ENCODE assay signal across 1 cellular context in the genomic region with DNA sequence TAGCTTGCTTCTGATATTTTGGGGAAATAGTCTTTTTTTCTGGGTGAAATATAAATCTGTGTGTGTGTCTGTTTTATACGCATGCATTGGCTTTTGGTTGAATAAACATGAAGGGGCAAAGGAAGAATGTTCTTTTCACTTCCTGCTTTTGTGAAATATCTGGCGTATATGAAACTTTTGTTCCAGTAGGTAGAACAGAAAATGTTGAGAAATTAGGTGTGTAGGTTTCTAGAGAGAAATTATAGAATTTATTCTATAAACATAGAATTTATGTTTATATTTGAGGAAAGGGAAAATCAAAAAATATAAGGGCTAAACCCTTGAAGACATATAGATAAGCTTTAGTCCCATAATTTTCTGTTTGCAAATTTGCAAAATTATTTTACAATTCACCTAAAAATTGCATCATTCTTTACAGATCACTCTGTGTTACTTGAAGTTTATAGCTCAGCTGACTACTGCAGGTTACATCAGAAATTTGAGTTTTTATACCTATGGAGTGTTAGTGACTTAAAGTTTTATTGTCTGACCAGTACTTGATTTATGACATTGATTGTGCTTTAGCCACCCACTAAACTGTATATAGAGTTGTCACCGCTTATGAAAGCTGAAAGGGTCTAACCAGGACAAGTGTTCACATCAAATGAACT.
TF ChIP-seq lines count a peak whose summit lies in the region.

No MANE protein-coding gene starts in this region.

TF ChIP-seq in K562, 482 proteins besides CTCF, POLR2A, EP300 and RAD21 (continued from another document):
- TF ChIP-seq, protein P1, sequence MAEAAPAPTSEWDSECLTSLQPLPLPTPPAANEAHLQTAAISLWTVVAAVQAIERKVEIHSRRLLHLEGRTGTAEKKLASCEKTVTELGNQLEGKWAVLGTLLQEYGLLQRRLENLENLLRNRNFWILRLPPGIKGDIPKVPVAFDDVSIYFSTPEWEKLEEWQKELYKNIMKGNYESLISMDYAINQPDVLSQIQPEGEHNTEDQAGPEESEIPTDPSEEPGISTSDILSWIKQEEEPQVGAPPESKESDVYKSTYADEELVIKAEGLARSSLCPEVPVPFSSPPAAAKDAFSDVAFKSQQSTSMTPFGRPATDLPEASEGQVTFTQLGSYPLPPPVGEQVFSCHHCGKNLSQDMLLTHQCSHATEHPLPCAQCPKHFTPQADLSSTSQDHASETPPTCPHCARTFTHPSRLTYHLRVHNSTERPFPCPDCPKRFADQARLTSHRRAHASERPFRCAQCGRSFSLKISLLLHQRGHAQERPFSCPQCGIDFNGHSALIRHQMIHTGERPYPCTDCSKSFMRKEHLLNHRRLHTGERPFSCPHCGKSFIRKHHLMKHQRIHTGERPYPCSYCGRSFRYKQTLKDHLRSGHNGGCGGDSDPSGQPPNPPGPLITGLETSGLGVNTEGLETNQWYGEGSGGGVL (CRISPR knock-in tag; IDR thresholded peaks at IDR 0.05): no peak
- no peak for TF ChIP-seq FOXA1 (IDR thresholded peaks at IDR 0.05; ENCODE audit: borderline replicate concordance)
- TF ChIP-seq, protein P2, sequence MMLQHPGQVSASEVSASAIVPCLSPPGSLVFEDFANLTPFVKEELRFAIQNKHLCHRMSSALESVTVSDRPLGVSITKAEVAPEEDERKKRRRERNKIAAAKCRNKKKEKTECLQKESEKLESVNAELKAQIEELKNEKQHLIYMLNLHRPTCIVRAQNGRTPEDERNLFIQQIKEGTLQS (IDR thresholded peaks at IDR 0.05): peak; percentile 40; the same call in 1 of the 2 replicates
- TF ChIP-seq, protein P2 (CRISPR knock-in tag; conservative IDR thresholded peaks at IDR 0.05): no peak
- no peak for TF ChIP-seq NCOR1 (IDR thresholded peaks at IDR 0.05)
- no peak for TF ChIP-seq TCF7L2 (IDR thresholded peaks at IDR 0.05; ENCODE audit: low read depth, low read length)
- TF ChIP-seq CCNT2 (IDR thresholded peaks at IDR 0.05; ENCODE audit: borderline replicate concordance, extremely low read depth, insufficient read length, low read depth, low read length): no peak
- TF ChIP-seq MAZ (CRISPR knock-in tag; conservative IDR thresholded peaks at IDR 0.05 in 1 of 2, IDR thresholded peaks at IDR 0.05 in 1 of 2): no peak
- no peak for TF ChIP-seq TAF1 (IDR thresholded peaks at IDR 0.05; ENCODE audit: control insufficient read depth, extremely low read depth, insufficient read depth, low read length, severe bottlenecking)
- TF ChIP-seq, protein P3, sequence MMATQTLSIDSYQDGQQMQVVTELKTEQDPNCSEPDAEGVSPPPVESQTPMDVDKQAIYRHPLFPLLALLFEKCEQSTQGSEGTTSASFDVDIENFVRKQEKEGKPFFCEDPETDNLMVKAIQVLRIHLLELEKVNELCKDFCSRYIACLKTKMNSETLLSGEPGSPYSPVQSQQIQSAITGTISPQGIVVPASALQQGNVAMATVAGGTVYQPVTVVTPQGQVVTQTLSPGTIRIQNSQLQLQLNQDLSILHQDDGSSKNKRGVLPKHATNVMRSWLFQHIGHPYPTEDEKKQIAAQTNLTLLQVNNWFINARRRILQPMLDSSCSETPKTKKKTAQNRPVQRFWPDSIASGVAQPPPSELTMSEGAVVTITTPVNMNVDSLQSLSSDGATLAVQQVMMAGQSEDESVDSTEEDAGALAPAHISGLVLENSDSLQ (IDR thresholded peaks at IDR 0.05): no peak
- TF ChIP-seq ZFP1 (CRISPR knock-in tag; IDR thresholded peaks at IDR 0.05): no peak
- no peak for TF ChIP-seq DNMT1 (IDR thresholded peaks at IDR 0.05)
- TF ChIP-seq CEBPG (CRISPR knock-in tag; IDR thresholded peaks at IDR 0.05): no peak
- peak; percentile 29 to 70; a peak in 2 of 4 replicates for TF ChIP-seq CEBPG (tag; conservative IDR thresholded peaks at IDR 0.05 in 1 of 2, IDR thresholded peaks at IDR 0.05 in 1 of 2)
- TF ChIP-seq LEF1 (IDR thresholded peaks at IDR 0.05): no peak
- TF ChIP-seq MYBL2 (IDR thresholded peaks at IDR 0.05; ENCODE audit: low read depth): no peak
- TF ChIP-seq MYBL2 (CRISPR knock-in tag; IDR thresholded peaks at IDR 0.05; ENCODE audit: borderline replicate concordance): no peak
- TF ChIP-seq MEIS2 (IDR thresholded peaks at IDR 0.05; ENCODE audit: partially characterized antibody): peak; percentile 7
- no peak for TF ChIP-seq LARP7 (IDR thresholded peaks at IDR 0.05)
- no peak for TF ChIP-seq HCFC1 (IDR thresholded peaks at IDR 0.05; ENCODE audit: low read depth, low read length)
- TF ChIP-seq SRSF3 (IDR thresholded peaks at IDR 0.05; ENCODE audit: insufficient read depth, low read length): no peak
- TF ChIP-seq HDAC1 (IDR thresholded peaks at IDR 0.05): no peak
- no peak for TF ChIP-seq NFE2L1 (tag; IDR thresholded peaks at IDR 0.05; ENCODE audit: borderline replicate concordance, low read depth)
